11 cellular contexts compared by ENCODE assay signal in genomic region chr9:38016375-38017120, GRCh38. TPM values are rescaled to one million over a fixed set of nuclear protein-coding genes. Genes with fewer than 3 reads are reported as not detected.
DNase-seq lines count a peak whose midpoint lies in the region; ATAC-seq, FAIRE-seq and TF ChIP-seq lines count a peak whose summit lies in the region.
"Had no signal": no experiment of that assay in that cellular context is flagged by ENCODE, and none has a peak within 500 bp of the region (broad histone marks: within the 10 kb centered on the region; RNA-seq: fewer than 3 reads in every experiment).

No MANE protein-coding gene starts in this region.

- no peaks in the 10 kb centered on the region for H3K79me2 ChIP-seq in neural progenitor cell (ENCODE audit: low read depth)

- peaks cover 84% of the 10 kb centered on the region for H3K4me1 Mint-ChIP-seq in neural progenitor cell
- H3K4me1 Mint-ChIP-seq: B cell had no signal

- TF ChIP-seq CTCF in fibroblast of pulmonary artery (IDR thresholded peaks at IDR 0.05; ENCODE audit: low read length, missing control alignments) (no peak), neural progenitor cell (IDR thresholded peaks at IDR 0.05) (no peak)

- peaks cover 5% of the 10 kb centered on the region for H3K36me3 Mint-ChIP-seq in neural progenitor cell

- peaks cover 25% of the 10 kb centered on the region; the same call in 1 of the 2 replicates for H3K36me3 ChIP-seq in SK-N-MC (ENCODE audit: insufficient read depth, low read length)
- no peaks in the 10 kb centered on the region for H3K36me3 ChIP-seq in neural progenitor cell
- H3K36me3 ChIP-seq in small intestine (ENCODE audit: control insufficient read depth in 2 of 2, insufficient read depth in 2 of 2, low read length in 2 of 2): no peaks in the 10 kb centered on the region

- no peaks in the 10 kb centered on the region for H3K9me3 Mint-ChIP-seq in neural progenitor cell

- 76 to 81% (median 78%) methylated on average over 11 of the region's 11 CpGs for WGBS in small intestine, 3 donors

- no peaks in the 10 kb centered on the region for H3K27me3 ChIP-seq in neural progenitor cell
- H3K27me3 ChIP-seq in small intestine (ENCODE audit: control insufficient read depth in 2 of 2, insufficient read depth in 2 of 2, low read length in 2 of 2): no peaks in the 10 kb centered on the region

- ATAC-seq in HG03108 (IDR thresholded peaks at IDR 0.05; ENCODE audit: unreplicated experiment) (no peak), HG02970 (IDR thresholded peaks at IDR 0.05; ENCODE audit: low FRiP score, unreplicated experiment) (no peak)

- peak overlapping the region; percentile 99 for H3K27ac Mint-ChIP-seq in neural progenitor cell
- H3K27ac Mint-ChIP-seq: B cell had no signal

- peaks cover 55% of the 10 kb centered on the region for H3F3A ChIP-seq in neural progenitor cell (ENCODE audit: low read depth)

- H3K9me3 ChIP-seq in SK-N-MC (ENCODE audit: low read depth, low read length): no peaks in the 10 kb centered on the region
- H3K9me3 ChIP-seq in neural progenitor cell (ENCODE audit: low read depth): no peaks in the 10 kb centered on the region
- H3K9me3 ChIP-seq in small intestine (ENCODE audit: control insufficient read depth, low read depth): no peaks in the 10 kb centered on the region

- H3K4me3 ChIP-seq in SK-N-MC: peak overlapping the region; percentile 73
- no peak overlapping the region for H3K4me3 ChIP-seq in fibroblast of pulmonary artery (replicated peaks; ENCODE audit: low read depth, low read length)
- H3K4me3 ChIP-seq in neural progenitor cell: no peak overlapping the region
- H3K4me3 ChIP-seq in small intestine (ENCODE audit: low read depth in 1 of 2, low read length in 2 of 2): no peak overlapping the region

- H3K27me3 Mint-ChIP-seq in neural progenitor cell (ENCODE audit: insufficient read depth, low read depth): no peaks in the 10 kb centered on the region

- peak overlapping the region; percentile 76 for H3K4me3 Mint-ChIP-seq in neural progenitor cell
- H3K4me3 Mint-ChIP-seq: B cell had no signal

- DNase-seq in AG08395 (ENCODE audit: low spot score) (peak; percentile 87), SK-N-MC (ENCODE audit: low read depth, low spot score) (no peak), fibroblast of pulmonary artery (ENCODE audit: low read depth) (peak; percentile 39), neural progenitor cell (ENCODE audit: low spot score) (no peak), GM19240 (ENCODE audit: insufficient read length, low spot score) (no peak), small intestine (no peak)
- DNase-seq: NCI-H2171 had no signal

- H3K9ac ChIP-seq in SK-N-MC (ENCODE audit: insufficient read length): peak overlapping the region; percentile 52
- no peak overlapping the region for H3K9ac ChIP-seq in neural progenitor cell

- peak overlapping the region; percentile 60 for H3K4me2 ChIP-seq in neural progenitor cell

- FAIRE-seq in small intestine (lab: Jason Lieb, UNC): no peak
- FAIRE-seq: bronchial epithelial cell had no signal

- H2AFZ ChIP-seq in neural progenitor cell (replicated peaks): no peak overlapping the region

- H3K27ac ChIP-seq in SK-N-MC (peak overlapping the region; percentile 96), neural progenitor cell (peak overlapping the region; percentile 95), small intestine (ENCODE audit: low read depth in 1 of 2, low read length in 1 of 2) (no peak overlapping the region)

- H4K20me1 ChIP-seq in neural progenitor cell (ENCODE audit: low read depth): no peaks in the 10 kb centered on the region

- peaks cover 64% of the 10 kb centered on the region for H3K4me1 ChIP-seq in neural progenitor cell
- peaks cover 0 to 2% of the 10 kb centered on the region in 2 donors for H3K4me1 ChIP-seq in small intestine (ENCODE audit: control insufficient read depth in 2 of 2, insufficient read depth in 1 of 2, low read depth in 1 of 2, low read length in 1 of 2)

RNA-seq across cellular contexts. Expression of gene SHB, which starts 52.5 kb away (rescaled TPM):
- total RNA-seq in neural progenitor cell (ENCODE audit: low replicate concordance): 1.1 and 4.1 TPM in 2 replicates
- 10 to 100 TPM in 1 of 3 donors, 1 to 10 TPM in 2; 8.9 to 18.9 (median 9.2) TPM for polyA plus RNA-seq in small intestine

Comparison
In these comparisons a context has a peak if more than half of its experiments do, and no peak if none do; other contexts are left out.
1. DNase-seq: peak in AG08395 (single experiment) and fibroblast of pulmonary artery (single experiment); none in SK-N-MC (single experiment), neural progenitor cell (single experiment), GM19240 (single experiment) and small intestine (single experiment).
2. H3K27ac ChIP-seq: peak in SK-N-MC (single experiment) and neural progenitor cell (single experiment); none in small intestine (0 of 2).